Comparison of ENCODE assay signal across 18 cellular contexts in genomic region chr7:36563706-36564325, GRCh38.
A peak's percentile ranks its signal among the peaks of the same experiment; 100 is the strongest.
DNase-seq lines count a peak whose midpoint lies in the region; ATAC-seq and TF ChIP-seq lines count a peak whose summit lies in the region.
"Had no signal": no experiment of that assay in that cellular context is flagged by ENCODE, and none has a peak within 500 bp of the region (broad histone marks: within the 10 kb centered on the region; RNA-seq: fewer than 3 reads in every experiment).

No MANE protein-coding gene starts in this region.

- WGBS in gastroesophageal sphincter (ENCODE audit: low coverage in 1 of 2), 2 donors: 6 to 20% methylated on average over 1 of the region's 1 CpG

- no peak overlapping the region for H3K4me3 Mint-ChIP-seq in activated naive CD8-positive, alpha-beta T cell
- no peak overlapping the region for H3K4me3 Mint-ChIP-seq in activated naive CD8-positive, alpha-beta T cell treated with anti-CD3 and anti-CD28 coated beads for 36 hours
- H3K4me3 Mint-ChIP-seq in nephron progenitor cell: no peak overlapping the region
- H3K4me3 Mint-ChIP-seq: memory B cell had no signal

- H3K4me3 ChIP-seq in adipocyte (ENCODE audit: low read length): no peak overlapping the region
- no peak overlapping the region for H3K4me3 ChIP-seq in gastroesophageal sphincter
- no peak overlapping the region for H3K4me3 ChIP-seq in stomach smooth muscle (ENCODE audit: low read length in 2 of 2)
- H3K4me3 ChIP-seq in colonic mucosa: no peak overlapping the region
- H3K4me3 ChIP-seq: esophagus squamous epithelium, thyroid gland had no signal

- intact Hi-C loops in colonic mucosa (cut with DNase I): no loop called here

- DNase-seq in activated naive CD8-positive, alpha-beta T cell treated with anti-CD3 and anti-CD28 coated beads for 36 hours: no peak
- DNase-seq in adipocyte (ENCODE audit: low read depth) (peak; percentile 28), colonic mucosa (no peak), nephron progenitor cell (no peak)
- DNase-seq: activated CD8-positive, alpha-beta memory T cell treated with anti-CD3 and anti-CD28 coated beads for 24 hours; activated naive CD4-positive, alpha-beta T cell; esophagus squamous epithelium; NCI-H146; NCI-H69; posterior cingulate gyrus; T-helper 9 cell; thyroid gland had no signal

- H3K27ac Mint-ChIP-seq in activated naive CD8-positive, alpha-beta T cell: peak overlapping the region; percentile 24
- H3K27ac Mint-ChIP-seq in activated naive CD8-positive, alpha-beta T cell treated with anti-CD3 and anti-CD28 coated beads for 36 hours: no peak overlapping the region
- no peak overlapping the region for H3K27ac Mint-ChIP-seq in nephron progenitor cell
- H3K27ac Mint-ChIP-seq: memory B cell had no signal

- H3K27me3 ChIP-seq in adipocyte (replicated peaks; ENCODE audit: control insufficient read depth, insufficient read depth, low read length) (peaks cover 10% of the 10 kb centered on the region), gastroesophageal sphincter (no peaks in the 10 kb centered on the region), stomach smooth muscle (ENCODE audit: control insufficient read depth in 1 of 2, insufficient read depth in 2 of 2, low read length in 2 of 2) (no peaks in the 10 kb centered on the region), colonic mucosa (no peaks in the 10 kb centered on the region)
- H3K27me3 ChIP-seq: esophagus squamous epithelium, thyroid gland had no signal

- H3K36me3 ChIP-seq in adipocyte (ENCODE audit: control insufficient read depth, insufficient read depth, low read length, severe bottlenecking) (no peaks in the 10 kb centered on the region), gastroesophageal sphincter (no peaks in the 10 kb centered on the region), stomach smooth muscle (ENCODE audit: control insufficient read depth in 2 of 2, insufficient read depth in 2 of 2, low read length in 2 of 2) (no peaks in the 10 kb centered on the region), colonic mucosa (no peaks in the 10 kb centered on the region)
- H3K36me3 ChIP-seq: esophagus squamous epithelium, thyroid gland had no signal

- TF ChIP-seq CTCF in gastroesophageal sphincter (IDR thresholded peaks at IDR 0.05): no peak
- no peak for TF ChIP-seq CTCF in colonic mucosa (IDR thresholded peaks at IDR 0.05)
- no peak for TF ChIP-seq CTCF in nephron progenitor cell (IDR thresholded peaks at IDR 0.05)

- ATAC-seq in gastroesophageal sphincter (peak; percentile 58), GM19455 (IDR thresholded peaks at IDR 0.05; ENCODE audit: unreplicated experiment) (no peak)

- H3K27me3 Mint-ChIP-seq in activated naive CD8-positive, alpha-beta T cell: no peaks in the 10 kb centered on the region
- no peaks in the 10 kb centered on the region for H3K27me3 Mint-ChIP-seq in activated naive CD8-positive, alpha-beta T cell treated with anti-CD3 and anti-CD28 coated beads for 36 hours
- peaks cover 8% of the 10 kb centered on the region for H3K27me3 Mint-ChIP-seq in nephron progenitor cell (ENCODE audit: low read depth, poor library complexity)

- no peaks in the 10 kb centered on the region for H3K9me3 ChIP-seq in adipocyte (ENCODE audit: control insufficient read depth, low read length)
- no peaks in the 10 kb centered on the region for H3K9me3 ChIP-seq in gastroesophageal sphincter
- H3K9me3 ChIP-seq in stomach smooth muscle (ENCODE audit: control insufficient read depth in 2 of 2, low read length in 2 of 2): no peaks in the 10 kb centered on the region
- no peaks in the 10 kb centered on the region for H3K9me3 ChIP-seq in colonic mucosa
- H3K9me3 ChIP-seq: esophagus squamous epithelium, thyroid gland had no signal

- H3K4me1 Mint-ChIP-seq in activated naive CD8-positive, alpha-beta T cell (ENCODE audit: low read depth): peaks cover 4% of the 10 kb centered on the region
- peaks cover 9% of the 10 kb centered on the region for H3K4me1 Mint-ChIP-seq in activated naive CD8-positive, alpha-beta T cell treated with anti-CD3 and anti-CD28 coated beads for 36 hours
- H3K4me1 Mint-ChIP-seq in nephron progenitor cell: no peaks in the 10 kb centered on the region
- H3K4me1 Mint-ChIP-seq: memory B cell had no signal

- H3K4me1 ChIP-seq in adipocyte (ENCODE audit: control insufficient read depth, insufficient read depth, low read length): peaks cover 13% of the 10 kb centered on the region
- peaks cover 8 to 37% (median 15%) of the 10 kb centered on the region in 3 donors for H3K4me1 ChIP-seq in gastroesophageal sphincter
- peaks cover 10% of the 10 kb centered on the region for H3K4me1 ChIP-seq in stomach smooth muscle (ENCODE audit: control insufficient read depth, insufficient read depth, low read length)
- H3K4me1 ChIP-seq in colonic mucosa: no peaks in the 10 kb centered on the region

- no peaks in the 10 kb centered on the region for H3K9me3 Mint-ChIP-seq in activated naive CD8-positive, alpha-beta T cell (ENCODE audit: low read depth)
- peaks cover 5% of the 10 kb centered on the region for H3K9me3 Mint-ChIP-seq in activated naive CD8-positive, alpha-beta T cell treated with anti-CD3 and anti-CD28 coated beads for 36 hours
- H3K9me3 Mint-ChIP-seq in nephron progenitor cell: peaks cover 18% of the 10 kb centered on the region
- H3K9me3 Mint-ChIP-seq: memory B cell had no signal

- TF ChIP-seq POLR2A in gastroesophageal sphincter (IDR thresholded peaks at IDR 0.05): no peak

- H3K9ac ChIP-seq in adipocyte (ENCODE audit: low read length) (no peak overlapping the region), stomach smooth muscle (ENCODE audit: low read length in 2 of 2) (no peak overlapping the region), colonic mucosa (ENCODE audit: low read depth in 2 of 2, low read length in 2 of 2) (no peak overlapping the region)

- no peak for TF ChIP-seq EP300 in gastroesophageal sphincter (IDR thresholded peaks at IDR 0.05)

- peaks cover 12% of the 10 kb centered on the region for H3K36me3 Mint-ChIP-seq in activated naive CD8-positive, alpha-beta T cell
- peaks cover 6% of the 10 kb centered on the region for H3K36me3 Mint-ChIP-seq in activated naive CD8-positive, alpha-beta T cell treated with anti-CD3 and anti-CD28 coated beads for 36 hours
- H3K36me3 Mint-ChIP-seq in nephron progenitor cell (ENCODE audit: low read depth): peaks cover 10% of the 10 kb centered on the region
- H3K36me3 Mint-ChIP-seq: memory B cell had no signal

- H3K27ac ChIP-seq in gastroesophageal sphincter (peak overlapping the region; percentile 37 to 64 (median 50)), stomach smooth muscle (ENCODE audit: low read length) (peak overlapping the region; percentile 8), colonic mucosa (no peak overlapping the region)
- H3K27ac ChIP-seq: esophagus squamous epithelium, RWPE1, thyroid gland had no signal
